In genomic region chr19:50510121-50510670, GRCh38 we compare ENCODE assay signal across 8 cellular contexts. TPM values are rescaled to one million over a fixed set of nuclear protein-coding genes. Genes with fewer than 3 reads are reported as not detected.
DNase-seq lines count a peak whose midpoint lies in the region; ATAC-seq, FAIRE-seq and TF ChIP-seq lines count a peak whose summit lies in the region.
"Had no signal": no experiment of that assay in that cellular context is flagged by ENCODE, and none has a peak within 500 bp of the region (broad histone marks: within the 10 kb centered on the region; RNA-seq: fewer than 3 reads in every experiment).

No MANE protein-coding gene starts in this region.

- peak overlapping the region; percentile 100 for H3K4me3 Mint-ChIP-seq in HFFc6
- H3K4me3 Mint-ChIP-seq in activated naive CD8-positive, alpha-beta T cell treated with anti-CD3 and anti-CD28 coated beads, Interleukin-2, amount 10 ng/mL, durations not matched to agents 7 days and 5 days: peak overlapping the region; percentile 99
- peak overlapping the region; percentile 88 to 96 (median 90) for H3K4me3 Mint-ChIP-seq in immature natural killer cell

- H3K9ac ChIP-seq in stomach smooth muscle (ENCODE audit: low read length in 2 of 2): peak overlapping the region; percentile 70 to 82

- DNase-seq in HFFc6 (no peak), immature natural killer cell (no peak), GOT3 (lab: John Stamatoyannopoulos, UW) (no peak), 8988T (no peak), GM19239 (ENCODE audit: insufficient read length, low spot score) (no peak)
- DNase-seq in activated naive CD8-positive, alpha-beta T cell treated with anti-CD3 and anti-CD28 coated beads, Interleukin-2, amount 10 ng/mL, durations not matched to agents 7 days and 5 days: no peak

- H3K36me3 Mint-ChIP-seq in HFFc6 (ENCODE audit: low read depth) (no peaks in the 10 kb centered on the region), immature natural killer cell (no peaks in the 10 kb centered on the region)
- peaks cover 8% of the 10 kb centered on the region for H3K36me3 Mint-ChIP-seq in activated naive CD8-positive, alpha-beta T cell treated with anti-CD3 and anti-CD28 coated beads, Interleukin-2, amount 10 ng/mL, durations not matched to agents 7 days and 5 days

- no peak for TF ChIP-seq CTCF in HFFc6 (IDR thresholded peaks at IDR 0.05)

- H3K4me3 ChIP-seq in stomach smooth muscle (ENCODE audit: low read length in 2 of 2): peak overlapping the region; percentile 75 to 87

- no peaks in the 10 kb centered on the region for H3K9me3 ChIP-seq in stomach smooth muscle (ENCODE audit: control insufficient read depth in 2 of 2, low read length in 2 of 2)

- H3K4me1 Mint-ChIP-seq in HFFc6 (ENCODE audit: low read depth) (peaks cover 12% of the 10 kb centered on the region), immature natural killer cell (peaks cover 16 to 18% of the 10 kb centered on the region in 2 donors)
- H3K4me1 Mint-ChIP-seq in activated naive CD8-positive, alpha-beta T cell treated with anti-CD3 and anti-CD28 coated beads, Interleukin-2, amount 10 ng/mL, durations not matched to agents 7 days and 5 days: peaks cover 18% of the 10 kb centered on the region

- no peak overlapping the region for H3K27ac ChIP-seq in stomach smooth muscle (ENCODE audit: low read length)

- H3K27ac Mint-ChIP-seq in HFFc6 (peak overlapping the region; percentile 98), immature natural killer cell (peak overlapping the region; percentile 84 to 98 (median 96))
- peak overlapping the region; percentile 100 for H3K27ac Mint-ChIP-seq in activated naive CD8-positive, alpha-beta T cell treated with anti-CD3 and anti-CD28 coated beads, Interleukin-2, amount 10 ng/mL, durations not matched to agents 7 days and 5 days

- no peaks in the 10 kb centered on the region for H3K9me3 Mint-ChIP-seq in HFFc6
- no peaks in the 10 kb centered on the region for H3K9me3 Mint-ChIP-seq in activated naive CD8-positive, alpha-beta T cell treated with anti-CD3 and anti-CD28 coated beads, Interleukin-2, amount 10 ng/mL, durations not matched to agents 7 days and 5 days
- no peaks in the 10 kb centered on the region for H3K9me3 Mint-ChIP-seq in immature natural killer cell

- POLR2A ChIA-PET in activated naive CD8-positive, alpha-beta T cell treated with anti-CD3 and anti-CD28 coated beads, Interleukin-2, amount 10 ng/mL, durations not matched to agents 7 days and 5 days (lab: Charles Lee): interaction anchor here (0.5 to 1.5 kb wide), 2 partner anchors 9 to 22 kb away, joined by 3 read pairs; no protein-coding TSS in a partner anchor

- H3K27me3 ChIP-seq in stomach smooth muscle (ENCODE audit: control insufficient read depth in 1 of 2, insufficient read depth in 2 of 2, low read length in 2 of 2): peaks cover 0 to 3% of the 10 kb centered on the region in 2 donors

- FAIRE-seq in GM19239 (lab: Jason Lieb, UNC): no peak

- no peak for ATAC-seq in activated naive CD8-positive, alpha-beta T cell treated with anti-CD3 and anti-CD28 coated beads, Interleukin-2, amount 10 ng/mL, durations not matched to agents 7 days and 5 days (ENCODE audit: low read depth)

- H3K27me3 Mint-ChIP-seq in HFFc6 (ENCODE audit: insufficient read depth): peaks cover 11% of the 10 kb centered on the region
- peaks cover 2% of the 10 kb centered on the region for H3K27me3 Mint-ChIP-seq in activated naive CD8-positive, alpha-beta T cell treated with anti-CD3 and anti-CD28 coated beads, Interleukin-2, amount 10 ng/mL, durations not matched to agents 7 days and 5 days
- H3K27me3 Mint-ChIP-seq in immature natural killer cell (ENCODE audit: low read depth in 3 of 3): peaks cover 3 to 10% (median 8%) of the 10 kb centered on the region in 3 donors

- peaks cover 12% of the 10 kb centered on the region for H3K4me1 ChIP-seq in stomach smooth muscle (ENCODE audit: control insufficient read depth, insufficient read depth, low read length)

- H3K36me3 ChIP-seq in stomach smooth muscle (ENCODE audit: control insufficient read depth in 2 of 2, insufficient read depth in 2 of 2, low read length in 2 of 2): no peaks in the 10 kb centered on the region

RNA-seq across cellular contexts. Expression of gene JOSD2, which starts 0.8 kb away (rescaled TPM):
- 10 to 100 TPM; 62.7 to 86.3 (median 72.8) TPM for total RNA-seq in HFFc6 (2021; fragmentation: NEBNext Ultra II Directional; extraction: Animal tissue kit (Norgen Biotek cat#: 25700))
- total RNA-seq in activated naive CD8-positive, alpha-beta T cell treated with anti-CD3 and anti-CD28 coated beads, Interleukin-2, amount 10 ng/mL, durations not matched to agents 7 days and 5 days: 10 to 100 TPM; 31.5 to 37.3 TPM
- 10 to 100 TPM; 21.4 to 28.2 (median 26.1) TPM for polyA plus RNA-seq in immature natural killer cell

RNA-seq across cellular contexts. Expression of gene ASPDH, which starts 3.5 kb away (rescaled TPM):
- total RNA-seq in HFFc6 (2021; fragmentation: NEBNext Ultra II Directional; extraction: Animal tissue kit (Norgen Biotek cat#: 25700)): not detected
- not detected for total RNA-seq in activated naive CD8-positive, alpha-beta T cell treated with anti-CD3 and anti-CD28 coated beads, Interleukin-2, amount 10 ng/mL, durations not matched to agents 7 days and 5 days
- not detected for polyA plus RNA-seq in immature natural killer cell
- total RNA-seq: NCI-H460 had no signal

RNA-seq across cellular contexts. Expression of gene GARIN5A, which starts 33.5 kb away (rescaled TPM):
- total RNA-seq in HFFc6 (2021; fragmentation: NEBNext Ultra II Directional; extraction: Animal tissue kit (Norgen Biotek cat#: 25700)): 1 to 10 TPM in 1 of 6 experiments, under 1 TPM in 4, not detected in 1; 0.16 to 1.5 (median 0.28) TPM
- under 1 TPM; 0.50 to 0.57 TPM for total RNA-seq in activated naive CD8-positive, alpha-beta T cell treated with anti-CD3 and anti-CD28 coated beads, Interleukin-2, amount 10 ng/mL, durations not matched to agents 7 days and 5 days
- 1 to 10 TPM in 1 of 3 donors, under 1 TPM in 2; 0.39 to 1.3 (median 0.68) TPM for polyA plus RNA-seq in immature natural killer cell

RNA-seq across cellular contexts. Expression of gene EMC10, which starts 33.9 kb away (rescaled TPM):
- total RNA-seq in HFFc6 (2021; fragmentation: NEBNext Ultra II Directional; extraction: Animal tissue kit (Norgen Biotek cat#: 25700)): 100 to 1,000 TPM in 2 of 6 experiments, 10 to 100 TPM in 4; 49.1 to 113 (median 55.2) TPM
- total RNA-seq in activated naive CD8-positive, alpha-beta T cell treated with anti-CD3 and anti-CD28 coated beads, Interleukin-2, amount 10 ng/mL, durations not matched to agents 7 days and 5 days: 10 to 100 TPM; 56.0 to 60.7 TPM
- polyA plus RNA-seq in immature natural killer cell: 10 to 100 TPM in 1 of 3 donors, 1 to 10 TPM in 2; 6.9 to 13.3 (median 9.5) TPM

RNA-seq across cellular contexts. Expression of gene LRRC4B, which starts 58.0 kb away (rescaled TPM):
- total RNA-seq in HFFc6 (2021; fragmentation: NEBNext Ultra II Directional; extraction: Animal tissue kit (Norgen Biotek cat#: 25700)): under 1 TPM; 0.07 to 0.14 (median 0.08) TPM
- not detected for total RNA-seq in activated naive CD8-positive, alpha-beta T cell treated with anti-CD3 and anti-CD28 coated beads, Interleukin-2, amount 10 ng/mL, durations not matched to agents 7 days and 5 days
- not detected for polyA plus RNA-seq in immature natural killer cell
